1 cellular context compared by ENCODE assay signal in the genomic region with DNA sequence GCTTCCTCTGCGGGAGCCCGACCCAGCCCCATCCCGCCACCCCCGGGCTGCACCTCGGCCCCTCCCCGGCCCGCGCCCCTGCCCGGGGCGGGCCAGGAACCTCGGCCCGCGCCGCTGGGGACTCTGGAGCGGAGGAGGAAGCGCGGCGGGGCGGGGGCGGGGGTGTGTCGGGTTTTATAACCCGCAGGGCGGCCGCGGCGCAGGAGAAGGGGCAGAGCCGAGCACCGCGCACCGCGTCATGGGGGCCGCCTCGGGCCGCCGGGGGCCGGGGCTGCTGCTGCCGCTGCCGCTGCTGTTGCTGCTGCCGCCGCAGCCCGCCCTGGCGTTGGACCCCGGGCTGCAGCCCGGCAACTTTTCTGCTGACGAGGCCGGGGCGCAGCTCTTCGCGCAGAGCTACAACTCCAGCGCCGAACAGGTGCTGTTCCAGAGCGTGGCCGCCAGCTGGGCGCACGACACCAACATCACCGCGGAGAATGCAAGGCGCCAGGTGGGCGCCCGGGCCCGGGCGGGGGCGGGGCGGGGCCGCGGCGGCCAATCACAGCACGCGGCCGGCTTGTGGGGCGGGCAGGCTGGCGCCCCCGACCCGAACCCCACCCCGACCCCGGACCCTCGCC.
TF ChIP-seq lines count a peak whose summit lies in the region.

A gene (plus strand): TSS at position 205 of the 614 bp plus-strand sequence. CDS start 34 bp downstream, at position 239.

TF ChIP-seq in K562, 482 proteins besides CTCF, POLR2A, EP300 and RAD21 (continued from another document and continues in another):
- TF ChIP-seq MYC (IDR thresholded peaks at IDR 0.05; ENCODE audit: low read depth, low read length), result peak; percentile 52; the same call in 1 of the 2 replicates
- TF ChIP-seq MYC (CRISPR knock-in tag; IDR thresholded peaks at IDR 0.05; ENCODE audit: borderline replicate concordance, low read depth), result no peak
- peak in 1 of 2 experiments; percentile 73; a peak in 1 of 4 replicates for TF ChIP-seq MAZ (CRISPR knock-in tag; conservative IDR thresholded peaks at IDR 0.05 in 1 of 2, IDR thresholded peaks at IDR 0.05 in 1 of 2)
- no peak for TF ChIP-seq CHD2 (IDR thresholded peaks at IDR 0.05; ENCODE audit: low read depth, low read length)
- no peak for TF ChIP-seq XRCC5 (IDR thresholded peaks at IDR 0.05; ENCODE audit: low read depth, low read length)
- TF ChIP-seq ATF1 (CRISPR knock-in tag; IDR thresholded peaks at IDR 0.05), result no peak
- TF ChIP-seq ATF1 (tag; IDR thresholded peaks at IDR 0.05), result 0 out of 2 replicates have a peak, but pooled peaks have one; percentile 13
- TF ChIP-seq KDM5B (IDR thresholded peaks at IDR 0.05; ENCODE audit: insufficient replicate concordance, low read depth, low read length), result peak; percentile 18
- TF ChIP-seq, protein P1, sequence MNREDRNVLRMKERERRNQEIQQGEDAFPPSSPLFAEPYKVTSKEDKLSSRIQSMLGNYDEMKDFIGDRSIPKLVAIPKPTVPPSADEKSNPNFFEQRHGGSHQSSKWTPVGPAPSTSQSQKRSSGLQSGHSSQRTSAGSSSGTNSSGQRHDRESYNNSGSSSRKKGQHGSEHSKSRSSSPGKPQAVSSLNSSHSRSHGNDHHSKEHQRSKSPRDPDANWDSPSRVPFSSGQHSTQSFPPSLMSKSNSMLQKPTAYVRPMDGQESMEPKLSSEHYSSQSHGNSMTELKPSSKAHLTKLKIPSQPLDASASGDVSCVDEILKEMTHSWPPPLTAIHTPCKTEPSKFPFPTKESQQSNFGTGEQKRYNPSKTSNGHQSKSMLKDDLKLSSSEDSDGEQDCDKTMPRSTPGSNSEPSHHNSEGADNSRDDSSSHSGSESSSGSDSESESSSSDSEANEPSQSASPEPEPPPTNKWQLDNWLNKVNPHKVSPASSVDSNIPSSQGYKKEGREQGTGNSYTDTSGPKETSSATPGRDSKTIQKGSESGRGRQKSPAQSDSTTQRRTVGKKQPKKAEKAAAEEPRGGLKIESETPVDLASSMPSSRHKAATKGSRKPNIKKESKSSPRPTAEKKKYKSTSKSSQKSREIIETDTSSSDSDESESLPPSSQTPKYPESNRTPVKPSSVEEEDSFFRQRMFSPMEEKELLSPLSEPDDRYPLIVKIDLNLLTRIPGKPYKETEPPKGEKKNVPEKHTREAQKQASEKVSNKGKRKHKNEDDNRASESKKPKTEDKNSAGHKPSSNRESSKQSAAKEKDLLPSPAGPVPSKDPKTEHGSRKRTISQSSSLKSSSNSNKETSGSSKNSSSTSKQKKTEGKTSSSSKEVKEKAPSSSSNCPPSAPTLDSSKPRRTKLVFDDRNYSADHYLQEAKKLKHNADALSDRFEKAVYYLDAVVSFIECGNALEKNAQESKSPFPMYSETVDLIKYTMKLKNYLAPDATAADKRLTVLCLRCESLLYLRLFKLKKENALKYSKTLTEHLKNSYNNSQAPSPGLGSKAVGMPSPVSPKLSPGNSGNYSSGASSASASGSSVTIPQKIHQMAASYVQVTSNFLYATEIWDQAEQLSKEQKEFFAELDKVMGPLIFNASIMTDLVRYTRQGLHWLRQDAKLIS (CRISPR knock-in tag; IDR thresholded peaks at IDR 0.05), result no peak
- TF ChIP-seq, protein P2, sequence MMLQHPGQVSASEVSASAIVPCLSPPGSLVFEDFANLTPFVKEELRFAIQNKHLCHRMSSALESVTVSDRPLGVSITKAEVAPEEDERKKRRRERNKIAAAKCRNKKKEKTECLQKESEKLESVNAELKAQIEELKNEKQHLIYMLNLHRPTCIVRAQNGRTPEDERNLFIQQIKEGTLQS (IDR thresholded peaks at IDR 0.05), result no peak
- TF ChIP-seq, protein P2 (CRISPR knock-in tag; conservative IDR thresholded peaks at IDR 0.05), result no peak
- TF ChIP-seq CSDE1 (IDR thresholded peaks at IDR 0.05), result no peak
- TF ChIP-seq, protein P3, sequence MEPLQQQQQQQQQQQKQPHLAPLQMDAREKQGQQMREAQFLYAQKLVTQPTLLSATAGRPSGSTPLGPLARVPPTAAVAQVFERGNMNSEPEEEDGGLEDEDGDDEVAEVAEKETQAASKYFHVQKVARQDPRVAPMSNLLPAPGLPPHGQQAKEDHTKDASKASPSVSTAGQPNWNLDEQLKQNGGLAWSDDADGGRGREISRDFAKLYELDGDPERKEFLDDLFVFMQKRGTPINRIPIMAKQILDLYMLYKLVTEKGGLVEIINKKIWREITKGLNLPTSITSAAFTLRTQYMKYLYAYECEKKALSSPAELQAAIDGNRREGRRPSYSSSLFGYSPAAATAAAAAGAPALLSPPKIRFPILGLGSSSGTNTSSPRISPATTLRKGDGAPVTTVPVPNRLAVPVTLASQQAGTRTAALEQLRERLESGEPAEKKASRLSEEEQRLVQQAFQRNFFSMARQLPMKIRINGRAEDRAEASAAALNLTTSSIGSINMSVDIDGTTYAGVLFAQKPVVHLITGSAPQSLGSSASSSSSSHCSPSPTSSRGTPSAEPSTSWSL (CRISPR knock-in tag; IDR thresholded peaks at IDR 0.05; ENCODE audit: borderline replicate concordance), result no peak
- TF ChIP-seq, protein P4, sequence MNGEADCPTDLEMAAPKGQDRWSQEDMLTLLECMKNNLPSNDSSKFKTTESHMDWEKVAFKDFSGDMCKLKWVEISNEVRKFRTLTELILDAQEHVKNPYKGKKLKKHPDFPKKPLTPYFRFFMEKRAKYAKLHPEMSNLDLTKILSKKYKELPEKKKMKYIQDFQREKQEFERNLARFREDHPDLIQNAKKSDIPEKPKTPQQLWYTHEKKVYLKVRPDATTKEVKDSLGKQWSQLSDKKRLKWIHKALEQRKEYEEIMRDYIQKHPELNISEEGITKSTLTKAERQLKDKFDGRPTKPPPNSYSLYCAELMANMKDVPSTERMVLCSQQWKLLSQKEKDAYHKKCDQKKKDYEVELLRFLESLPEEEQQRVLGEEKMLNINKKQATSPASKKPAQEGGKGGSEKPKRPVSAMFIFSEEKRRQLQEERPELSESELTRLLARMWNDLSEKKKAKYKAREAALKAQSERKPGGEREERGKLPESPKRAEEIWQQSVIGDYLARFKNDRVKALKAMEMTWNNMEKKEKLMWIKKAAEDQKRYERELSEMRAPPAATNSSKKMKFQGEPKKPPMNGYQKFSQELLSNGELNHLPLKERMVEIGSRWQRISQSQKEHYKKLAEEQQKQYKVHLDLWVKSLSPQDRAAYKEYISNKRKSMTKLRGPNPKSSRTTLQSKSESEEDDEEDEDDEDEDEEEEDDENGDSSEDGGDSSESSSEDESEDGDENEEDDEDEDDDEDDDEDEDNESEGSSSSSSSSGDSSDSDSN (IDR thresholded peaks at IDR 0.05; ENCODE audit: borderline replicate concordance in 1 of 2, low read depth in 2 of 2, low read length in 2 of 2), result 0 out of 4 replicates have a peak, but pooled peaks of 1 of the 2 experiments have one; percentile 68
- TF ChIP-seq TFAM (CRISPR knock-in tag; conservative IDR thresholded peaks at IDR 0.05), result no peak
- TF ChIP-seq CCNT2 (IDR thresholded peaks at IDR 0.05; ENCODE audit: borderline replicate concordance, extremely low read depth, insufficient read length, low read depth, low read length), result no peak
- 0 out of 2 replicates have a peak, but pooled peaks have one; percentile 16 for TF ChIP-seq ZBTB7A (IDR thresholded peaks at IDR 0.05; ENCODE audit: borderline replicate concordance, control insufficient read depth, low read depth, low read length)
- TF ChIP-seq CXXC5 (CRISPR knock-in tag; IDR thresholded peaks at IDR 0.05), result peak; percentile 73
- TF ChIP-seq, protein P5, sequence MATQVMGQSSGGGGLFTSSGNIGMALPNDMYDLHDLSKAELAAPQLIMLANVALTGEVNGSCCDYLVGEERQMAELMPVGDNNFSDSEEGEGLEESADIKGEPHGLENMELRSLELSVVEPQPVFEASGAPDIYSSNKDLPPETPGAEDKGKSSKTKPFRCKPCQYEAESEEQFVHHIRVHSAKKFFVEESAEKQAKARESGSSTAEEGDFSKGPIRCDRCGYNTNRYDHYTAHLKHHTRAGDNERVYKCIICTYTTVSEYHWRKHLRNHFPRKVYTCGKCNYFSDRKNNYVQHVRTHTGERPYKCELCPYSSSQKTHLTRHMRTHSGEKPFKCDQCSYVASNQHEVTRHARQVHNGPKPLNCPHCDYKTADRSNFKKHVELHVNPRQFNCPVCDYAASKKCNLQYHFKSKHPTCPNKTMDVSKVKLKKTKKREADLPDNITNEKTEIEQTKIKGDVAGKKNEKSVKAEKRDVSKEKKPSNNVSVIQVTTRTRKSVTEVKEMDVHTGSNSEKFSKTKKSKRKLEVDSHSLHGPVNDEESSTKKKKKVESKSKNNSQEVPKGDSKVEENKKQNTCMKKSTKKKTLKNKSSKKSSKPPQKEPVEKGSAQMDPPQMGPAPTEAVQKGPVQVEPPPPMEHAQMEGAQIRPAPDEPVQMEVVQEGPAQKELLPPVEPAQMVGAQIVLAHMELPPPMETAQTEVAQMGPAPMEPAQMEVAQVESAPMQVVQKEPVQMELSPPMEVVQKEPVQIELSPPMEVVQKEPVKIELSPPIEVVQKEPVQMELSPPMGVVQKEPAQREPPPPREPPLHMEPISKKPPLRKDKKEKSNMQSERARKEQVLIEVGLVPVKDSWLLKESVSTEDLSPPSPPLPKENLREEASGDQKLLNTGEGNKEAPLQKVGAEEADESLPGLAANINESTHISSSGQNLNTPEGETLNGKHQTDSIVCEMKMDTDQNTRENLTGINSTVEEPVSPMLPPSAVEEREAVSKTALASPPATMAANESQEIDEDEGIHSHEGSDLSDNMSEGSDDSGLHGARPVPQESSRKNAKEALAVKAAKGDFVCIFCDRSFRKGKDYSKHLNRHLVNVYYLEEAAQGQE (CRISPR knock-in tag; IDR thresholded peaks at IDR 0.05; ENCODE audit: low read depth), result 0 out of 2 replicates have a peak, but pooled peaks have one; percentile 15
- TF ChIP-seq RBFOX2 (IDR thresholded peaks at IDR 0.05; ENCODE audit: low read depth, low read length), result peak; percentile 40; the same call in 1 of the 2 replicates
- TF ChIP-seq, protein P6, sequence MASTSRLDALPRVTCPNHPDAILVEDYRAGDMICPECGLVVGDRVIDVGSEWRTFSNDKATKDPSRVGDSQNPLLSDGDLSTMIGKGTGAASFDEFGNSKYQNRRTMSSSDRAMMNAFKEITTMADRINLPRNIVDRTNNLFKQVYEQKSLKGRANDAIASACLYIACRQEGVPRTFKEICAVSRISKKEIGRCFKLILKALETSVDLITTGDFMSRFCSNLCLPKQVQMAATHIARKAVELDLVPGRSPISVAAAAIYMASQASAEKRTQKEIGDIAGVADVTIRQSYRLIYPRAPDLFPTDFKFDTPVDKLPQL (IDR thresholded peaks at IDR 0.05; ENCODE audit: extremely low read depth, insufficient read length), result no peak
- no peak for TF ChIP-seq SOX6 (IDR thresholded peaks at IDR 0.05)
- peak; percentile 21; the same call in 1 of the 2 replicates for TF ChIP-seq PHF8 (IDR thresholded peaks at IDR 0.05; ENCODE audit: borderline replicate concordance, low read length)
- TF ChIP-seq HDAC8 (tag; IDR thresholded peaks at IDR 0.05), result no peak
- TF ChIP-seq BRF1 (IDR thresholded peaks at IDR 0.05; ENCODE audit: borderline replicate concordance, extremely low read depth, insufficient read length), result no peak
- TF ChIP-seq ATF7 (IDR thresholded peaks at IDR 0.05), result no peak
- TF ChIP-seq, protein P7, sequence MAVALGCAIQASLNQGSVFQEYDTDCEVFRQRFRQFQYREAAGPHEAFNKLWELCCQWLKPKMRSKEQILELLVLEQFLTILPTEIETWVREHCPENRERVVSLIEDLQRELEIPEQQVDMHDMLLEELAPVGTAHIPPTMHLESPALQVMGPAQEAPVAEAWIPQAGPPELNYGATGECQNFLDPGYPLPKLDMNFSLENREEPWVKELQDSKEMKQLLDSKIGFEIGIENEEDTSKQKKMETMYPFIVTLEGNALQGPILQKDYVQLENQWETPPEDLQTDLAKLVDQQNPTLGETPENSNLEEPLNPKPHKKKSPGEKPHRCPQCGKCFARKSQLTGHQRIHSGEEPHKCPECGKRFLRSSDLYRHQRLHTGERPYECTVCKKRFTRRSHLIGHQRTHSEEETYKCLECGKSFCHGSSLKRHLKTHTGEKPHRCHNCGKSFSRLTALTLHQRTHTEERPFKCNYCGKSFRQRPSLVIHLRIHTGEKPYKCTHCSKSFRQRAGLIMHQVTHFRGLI (CRISPR knock-in tag; IDR thresholded peaks at IDR 0.05), result no peak
- peak; percentile 35; the same call in 1 of the 2 replicates for TF ChIP-seq CREM (IDR thresholded peaks at IDR 0.05; ENCODE audit: low read depth)
- TF ChIP-seq ETS2 (tag; IDR thresholded peaks at IDR 0.05; ENCODE audit: borderline replicate concordance, poor library complexity, severe bottlenecking), result no peak
- TF ChIP-seq, protein P8, sequence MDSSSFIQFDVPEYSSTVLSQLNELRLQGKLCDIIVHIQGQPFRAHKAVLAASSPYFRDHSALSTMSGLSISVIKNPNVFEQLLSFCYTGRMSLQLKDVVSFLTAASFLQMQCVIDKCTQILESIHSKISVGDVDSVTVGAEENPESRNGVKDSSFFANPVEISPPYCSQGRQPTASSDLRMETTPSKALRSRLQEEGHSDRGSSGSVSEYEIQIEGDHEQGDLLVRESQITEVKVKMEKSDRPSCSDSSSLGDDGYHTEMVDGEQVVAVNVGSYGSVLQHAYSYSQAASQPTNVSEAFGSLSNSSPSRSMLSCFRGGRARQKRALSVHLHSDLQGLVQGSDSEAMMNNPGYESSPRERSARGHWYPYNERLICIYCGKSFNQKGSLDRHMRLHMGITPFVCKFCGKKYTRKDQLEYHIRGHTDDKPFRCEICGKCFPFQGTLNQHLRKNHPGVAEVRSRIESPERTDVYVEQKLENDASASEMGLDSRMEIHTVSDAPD (CRISPR knock-in tag; IDR thresholded peaks at IDR 0.05), result no peak
- no peak for TF ChIP-seq TEAD2 (tag; IDR thresholded peaks at IDR 0.05)
- peak in 1 of 2 experiments; percentile 70; a peak in 2 of 4 replicates for TF ChIP-seq NRF1 (conservative IDR thresholded peaks at IDR 0.05 in 1 of 2, IDR thresholded peaks at IDR 0.05 in 1 of 2)
- peak; percentile 64 for TF ChIP-seq POLR2G (IDR thresholded peaks at IDR 0.05; ENCODE audit: low read depth, low read length)
- TF ChIP-seq, protein P9, sequence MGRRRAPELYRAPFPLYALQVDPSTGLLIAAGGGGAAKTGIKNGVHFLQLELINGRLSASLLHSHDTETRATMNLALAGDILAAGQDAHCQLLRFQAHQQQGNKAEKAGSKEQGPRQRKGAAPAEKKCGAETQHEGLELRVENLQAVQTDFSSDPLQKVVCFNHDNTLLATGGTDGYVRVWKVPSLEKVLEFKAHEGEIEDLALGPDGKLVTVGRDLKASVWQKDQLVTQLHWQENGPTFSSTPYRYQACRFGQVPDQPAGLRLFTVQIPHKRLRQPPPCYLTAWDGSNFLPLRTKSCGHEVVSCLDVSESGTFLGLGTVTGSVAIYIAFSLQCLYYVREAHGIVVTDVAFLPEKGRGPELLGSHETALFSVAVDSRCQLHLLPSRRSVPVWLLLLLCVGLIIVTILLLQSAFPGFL (CRISPR knock-in tag; IDR thresholded peaks at IDR 0.05), result no peak
- TF ChIP-seq TCF7L2 (IDR thresholded peaks at IDR 0.05; ENCODE audit: low read depth, low read length), result no peak
